Comparison of ENCODE assay signal across 12 cellular contexts in the genomic region with DNA sequence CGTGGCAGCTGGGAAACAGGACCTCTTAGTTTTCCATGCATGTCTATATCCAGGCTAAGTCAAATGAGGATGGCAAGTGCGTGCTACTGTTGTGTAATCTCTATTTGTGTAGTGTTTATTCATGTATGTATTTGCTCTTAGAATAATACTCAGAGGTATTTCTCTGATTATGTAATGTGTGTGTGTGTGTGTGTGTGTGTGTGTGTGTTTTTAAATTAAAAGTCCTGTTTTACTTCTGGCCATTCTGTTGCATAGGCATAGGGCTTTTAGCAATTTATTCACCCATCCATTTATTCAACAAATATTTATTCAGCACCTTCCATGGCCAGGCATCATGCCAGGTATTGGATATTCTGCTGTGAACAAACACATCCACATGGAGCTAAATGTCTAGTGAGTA.
A peak's percentile ranks its signal among the peaks of the same experiment; 100 is the strongest.
DNase-seq lines count a peak whose midpoint lies in the region; ATAC-seq and TF ChIP-seq lines count a peak whose summit lies in the region.
"Had no signal": no experiment of that assay in that cellular context is flagged by ENCODE, and none has a peak within 500 bp of the region (broad histone marks: within the 10 kb centered on the region; RNA-seq: fewer than 3 reads in every experiment).

No MANE protein-coding gene starts in this region.

- H3K27me3 ChIP-seq in lower lobe of right lung (ENCODE audit: low read depth) (no peaks in the 10 kb centered on the region), right cardiac atrium (ENCODE audit: control insufficient read depth, insufficient read depth) (no peaks in the 10 kb centered on the region)
- H3K27me3 ChIP-seq: MG63 had no signal

- TF ChIP-seq CTCF in C4-2B (conservative IDR thresholded peaks at IDR 0.05) (no peak), lower lobe of right lung (IDR thresholded peaks at IDR 0.05) (no peak)

- DNase-seq in NCI-H1105 treated with DMSO at 0.1 percent for 48 hours (lab: John Stamatoyannopoulos, UW), result peak; percentile 92
- DNase-seq in NCI-H748 treated with DMSO at 0.1 percent for 48 hours (lab: John Stamatoyannopoulos, UW), result peak; percentile 97
- DNase-seq in lower lobe of right lung, result no peak
- DNase-seq in activated CD4-positive, alpha-beta T cell treated with anti-CD3 and anti-CD28 coated beads, Interleukin-2, amount 50 U/mL, for 1 hour, result no peak
- no peak for DNase-seq in midbrain (lab: John Stamatoyannopoulos, UW)
- no peak for DNase-seq in iPS-NIHi11 (ENCODE audit: low spot score)
- DNase-seq in right cardiac atrium, result no peak
- DNase-seq: cerebellar nuclear complex, left ventricle myocardium superior, MG63 had no signal

- H3K4me1 ChIP-seq in lower lobe of right lung (no peaks in the 10 kb centered on the region), right cardiac atrium (ENCODE audit: control insufficient read depth, insufficient read depth, low read length) (peaks cover 2% of the 10 kb centered on the region)

- peaks cover 5% of the 10 kb centered on the region for H3K36me3 ChIP-seq in lower lobe of right lung
- H3K36me3 ChIP-seq: MG63 had no signal

- ATAC-seq in lower lobe of right lung (peak; percentile 78 to 80), right cardiac atrium (no peak)
- ATAC-seq: left ventricle myocardium superior had no signal

- WGBS in right cardiac atrium, result 90% methylated on average over 2 of the region's 2 CpGs

- H3K4me3 ChIP-seq in lower lobe of right lung (no peak overlapping the region), right cardiac atrium (ENCODE audit: low read length) (no peak overlapping the region)
- H3K4me3 ChIP-seq: MG63, SK-N-MC had no signal

- H3K9me3 ChIP-seq in lower lobe of right lung, result no peaks in the 10 kb centered on the region
- H3K9me3 ChIP-seq in right cardiac atrium (ENCODE audit: control insufficient read depth, low read length), result no peaks in the 10 kb centered on the region
- H3K9me3 ChIP-seq: MG63 had no signal

- intact Hi-C loops in lower lobe of right lung (cut with DNase I) (no loop called here), right cardiac atrium (cut with DNase I) (no loop called here)

- peak overlapping the region; percentile 40; the same call in 1 of the 2 replicates for H3K27ac ChIP-seq in C4-2B
- H3K27ac ChIP-seq in lower lobe of right lung, result no peak overlapping the region
- H3K27ac ChIP-seq in right cardiac atrium (ENCODE audit: low read length), result no peak overlapping the region
- H3K27ac ChIP-seq: SK-N-MC had no signal

Comparison
In these comparisons a context has a peak if more than half of its experiments do, and no peak if none do; other contexts are left out.
1. DNase-seq: peak in NCI-H1105 treated with DMSO at 0.1 percent for 48 hours (single experiment) and NCI-H748 treated with DMSO at 0.1 percent for 48 hours (single experiment); none in lower lobe of right lung (single experiment), activated CD4-positive, alpha-beta T cell treated with anti-CD3 and anti-CD28 coated beads, Interleukin-2, amount 50 U/mL, for 1 hour (single experiment), midbrain (single experiment), iPS-NIHi11 (single experiment) and right cardiac atrium (0 of 3).
2. ATAC-seq: peak in lower lobe of right lung (2 of 2); none in right cardiac atrium (0 of 2).